1 cellular context compared by ENCODE assay signal in genomic region chr7:137978464-137979237, GRCh38.
TF ChIP-seq lines count a peak whose summit lies in the region.

No MANE protein-coding gene starts in this region.

TF ChIP-seq in GM12878, 131 proteins besides CTCF, POLR2A, EP300 and RAD21 (continued from another document):
- TF ChIP-seq CEBPZ (IDR thresholded peaks at IDR 0.05; ENCODE audit: low read depth, low read length) = no peak
- no peak for TF ChIP-seq CEBPB (IDR thresholded peaks at IDR 0.05; ENCODE audit: borderline replicate concordance in 1 of 2, low read depth in 2 of 2, low read length in 2 of 2)
- TF ChIP-seq ZNF274 (IDR thresholded peaks at IDR 0.05; ENCODE audit: insufficient read depth, insufficient read length) = no peak
- no peak for TF ChIP-seq HDAC6 (IDR thresholded peaks at IDR 0.05; ENCODE audit: unreplicated experiment)
- no peak for TF ChIP-seq ZBTB4 (CRISPR knock-in tag; IDR thresholded peaks at IDR 0.05)
- no peak for TF ChIP-seq BCLAF1 (IDR thresholded peaks at IDR 0.05)
- TF ChIP-seq ZNF592 (IDR thresholded peaks at IDR 0.05) = no peak
- no peak for TF ChIP-seq CREM (IDR thresholded peaks at IDR 0.05; ENCODE audit: low read depth)
- TF ChIP-seq ZNF207 (IDR thresholded peaks at IDR 0.05; ENCODE audit: borderline replicate concordance) = no peak
